In genomic region chr2:38281095-38281742, GRCh38 we compare ENCODE assay signal across 22 cellular contexts.
DNase-seq lines count a peak whose midpoint lies in the region; ATAC-seq, FAIRE-seq and TF ChIP-seq lines count a peak whose summit lies in the region.
"Had no signal": no experiment of that assay in that cellular context is flagged by ENCODE, and none has a peak within 500 bp of the region (broad histone marks: within the 10 kb centered on the region; RNA-seq: fewer than 3 reads in every experiment).

No MANE protein-coding gene starts in this region.

- H4K20me1 ChIP-seq in H1 (replicated peaks in 1 of 2; ENCODE audit: control insufficient read depth in 1 of 2, insufficient read depth in 2 of 2, low read length in 2 of 2) = no peaks in the 10 kb centered on the region
- H4K20me1 ChIP-seq: BLaER1 had no signal

- no peak overlapping the region for H2AFZ ChIP-seq in H1 (ENCODE audit: low read length)

- TF ChIP-seq EP300 in H1 (IDR thresholded peaks at IDR 0.05; ENCODE audit: borderline replicate concordance in 1 of 2, low read depth in 2 of 2, low read length in 2 of 2) = no peak
- TF ChIP-seq EP300 in suprapubic skin (IDR thresholded peaks at IDR 0.05) = no peak

- no peaks in the 10 kb centered on the region for H3K79me2 ChIP-seq in H1 (ENCODE audit: control insufficient read depth in 1 of 2, insufficient read depth in 2 of 2, low read length in 2 of 2)

- POLR2A ChIA-PET in H1 (lab: Charles Lee; ENCODE audit: partially characterized antibody) = no interaction called here

- H3K36me3 ChIP-seq in H1 (ENCODE audit: control insufficient read depth in 2 of 4, insufficient read depth in 4 of 4, low read length in 3 of 4) (no peaks in the 10 kb centered on the region), right lobe of liver (no peaks in the 10 kb centered on the region), suprapubic skin (no peaks in the 10 kb centered on the region)
- H3K36me3 ChIP-seq: BE2C, BLaER1 had no signal

- no peak overlapping the region for H4K8ac ChIP-seq in H1 (ENCODE audit: extremely low read depth, insufficient read depth, low read length)

- H3K4me3 ChIP-seq in H1 (ENCODE audit: extremely low read depth in 1 of 4, insufficient read depth in 2 of 4, low read depth in 3 of 4, low read length in 4 of 4) (no peak overlapping the region), right lobe of liver (no peak overlapping the region), suprapubic skin (no peak overlapping the region)
- H3K4me3 ChIP-seq: BLaER1 had no signal

- no peak overlapping the region for H3K56ac ChIP-seq in H1 (replicated peaks; ENCODE audit: insufficient read length, low read depth, low read length)

- H3K27me3 ChIP-seq in H1 (replicated peaks in 1 of 4; ENCODE audit: control insufficient read depth in 3 of 4, extremely low read depth in 1 of 4, insufficient read depth in 3 of 4, low read length in 3 of 4) (no peaks in the 10 kb centered on the region), right lobe of liver (no peaks in the 10 kb centered on the region), suprapubic skin (no peaks in the 10 kb centered on the region)
- H3K27me3 ChIP-seq: BE2C, BLaER1 had no signal

- peak; percentile 80 to 88 (median 84) for ATAC-seq in right lobe of liver
- ATAC-seq in GM21576 (IDR thresholded peaks at IDR 0.05; ENCODE audit: unreplicated experiment) = no peak
- ATAC-seq: CD8-positive, alpha-beta T cell had no signal

- no peak overlapping the region for H3K14ac ChIP-seq in H1 (ENCODE audit: insufficient read length)

- WGBS in H1 (ENCODE audit: extremely low coverage in 1 of 2, insufficient coverage in 1 of 2, insufficient read length in 1 of 2, insufficient replicate concordance in 2 of 2, low coverage in 1 of 2, low lambda C conversion rate in 2 of 2, missing lambda C conversion rate in 1 of 2), 2 experiments = 90% methylated on average over 6 of the region's 6 CpGs; no CpG with 5 or more reads in 1 of the 2 experiments
- WGBS in right lobe of liver (ENCODE audit: insufficient coverage, low coverage, low lambda C conversion rate, missing lambda C conversion rate) = 50% methylated on average over 6 of the region's 6 CpGs
- WGBS in suprapubic skin = 86% methylated on average over 6 of the region's 6 CpGs

- no peak overlapping the region for H3K27ac ChIP-seq in H1 (ENCODE audit: low read depth, low read length)
- peak overlapping the region in 2 of 3 donors; percentile 13 to 44 for H3K27ac ChIP-seq in right lobe of liver
- no peak overlapping the region for H3K27ac ChIP-seq in suprapubic skin
- H3K27ac ChIP-seq: BLaER1 had no signal

- TF ChIP-seq POLR2A in H1 (IDR thresholded peaks at IDR 0.05; ENCODE audit: control extremely low read depth in 1 of 2, low read depth in 2 of 2, low read length in 2 of 2) (no peak), right lobe of liver (IDR thresholded peaks at IDR 0.05) (no peak), suprapubic skin (IDR thresholded peaks at IDR 0.05) (no peak)

- no peak overlapping the region for H2BK5ac ChIP-seq in H1 (ENCODE audit: low read depth, low read length)

- H3K9me3 ChIP-seq in H1 (ENCODE audit: insufficient read depth in 2 of 2, low read depth in 1 of 2, low read length in 1 of 2) (0 out of 4 replicates have a peak, but pooled peaks cover 0 to 3% of the 10 kb centered on the region in 2 experiments), right lobe of liver (no peaks in the 10 kb centered on the region), suprapubic skin (no peaks in the 10 kb centered on the region)
- H3K9me3 ChIP-seq: BE2C, BLaER1 had no signal

- H3K79me1 ChIP-seq in H1 (ENCODE audit: low read depth, low read length) = no peaks in the 10 kb centered on the region

- H4K91ac ChIP-seq in H1 (replicated peaks; ENCODE audit: insufficient read length, low read length) = peak overlapping the region; percentile 68

- TF ChIP-seq CTCF in H1 (IDR thresholded peaks at IDR 0.05; ENCODE audit: control extremely low read depth in 1 of 3, insufficient read depth in 1 of 3, low read depth in 1 of 3, low read length in 3 of 3) (no peak), right lobe of liver (IDR thresholded peaks at IDR 0.05) (no peak), suprapubic skin (IDR thresholded peaks at IDR 0.05) (no peak)

- H2BK120ac ChIP-seq in H1 (replicated peaks; ENCODE audit: low read depth, low read length) = no peak overlapping the region

- no peak overlapping the region for H3K4me2 ChIP-seq in H1 (ENCODE audit: insufficient read depth in 1 of 2, low read depth in 2 of 2, low read length in 2 of 2)
- H3K4me2 ChIP-seq: BLaER1 had no signal

- peak; percentile 31 for FAIRE-seq in HTR-8/SVneo (lab: Jason Lieb, UNC)
- no peak for FAIRE-seq in H1 (lab: Jason Lieb, UNC)
- FAIRE-seq: A204.1, D721Med, G401.6, GM12891, GM19239 had no signal

- H3K23ac ChIP-seq in H1 (ENCODE audit: insufficient read length) = no peak overlapping the region

- H3K4me1 ChIP-seq in H1 (replicated peaks in 1 of 4; ENCODE audit: control insufficient read depth in 3 of 4, insufficient read depth in 4 of 4, low read length in 3 of 4) (peaks cover 2 to 16% (median 13%) of the 10 kb centered on the region in 4 experiments; a peak in 4 of 7 replicates), right lobe of liver (peaks cover 0 to 11% (median 2%) of the 10 kb centered on the region in 4 donors), suprapubic skin (no peaks in the 10 kb centered on the region)
- H3K4me1 ChIP-seq: BE2C had no signal

- CTCF ChIA-PET in H1 (lab: Charles Lee; ENCODE audit: partially characterized antibody) = no interaction called here

- no peak for TF ChIP-seq RAD21 in H1 (IDR thresholded peaks at IDR 0.05 in 1 of 2, conservative IDR thresholded peaks at IDR 0.05 in 1 of 2; ENCODE audit: low read depth in 2 of 2, low read length in 2 of 2)

- H3K23me2 ChIP-seq in H1 (ENCODE audit: low read depth, low read length) = no peaks in the 10 kb centered on the region

- peak overlapping the region; percentile 83; the same call in 1 of the 2 replicates for H2BK20ac ChIP-seq in H1 (ENCODE audit: low read length)

- H2BK12ac ChIP-seq in H1 (ENCODE audit: low read depth, low read length) = no peak overlapping the region

- H3K9ac ChIP-seq in H1 (replicated peaks in 1 of 4; ENCODE audit: extremely low read depth in 1 of 4, low read depth in 3 of 4, low read length in 3 of 4) = no peak overlapping the region
- H3K9ac ChIP-seq: BLaER1 had no signal

- intact Hi-C loops in right lobe of liver (cut with DNase I) = no loop called here

- no peak for DNase-seq in HTR-8/SVneo (ENCODE audit: insufficient read length, low spot score)
- no peak for DNase-seq in H1 (ENCODE audit: low read depth in 1 of 2, low spot score in 2 of 2)
- DNase-seq in right lobe of liver = no peak
- DNase-seq in suprapubic skin (ENCODE audit: low spot score in 2 of 2) = no peak
- no peak for DNase-seq in stimulated activated CD4-positive, alpha-beta T cell treated with anti-CD3 and anti-CD28 coated beads, Interleukin-4, amount 100 ng/mL, for 4 hours
- DNase-seq: 8988T; ACHN; BE2C; C1 segment of cervical spinal cord; Caco-2; Calu3; CD4-positive, alpha-beta T cell; CD8-positive, alpha-beta T cell; DMS79 treated with DMSO at 0.1 percent for 48 hours; GF-D8 had no signal

- H3K4ac ChIP-seq in H1 (replicated peaks; ENCODE audit: insufficient read length, low read depth, low read length) = no peak overlapping the region

- no peak overlapping the region for H2AK5ac ChIP-seq in H1 (ENCODE audit: low read depth, low read length)

- no peak overlapping the region for H2BK15ac ChIP-seq in H1 (ENCODE audit: low read length)

- H4K5ac ChIP-seq in H1 (ENCODE audit: insufficient read length, low read depth, low read length) = no peak overlapping the region

- no peak overlapping the region for H3K18ac ChIP-seq in H1 (ENCODE audit: extremely low read depth, low read length)

TF ChIP-seq in H1, 55 proteins besides CTCF, POLR2A, EP300 and RAD21:
- TF ChIP-seq ZNF274 (IDR thresholded peaks at IDR 0.05; ENCODE audit: borderline replicate concordance, extremely low read depth, low read length) = no peak
- TF ChIP-seq POLR2AphosphoS5 (IDR thresholded peaks at IDR 0.05; ENCODE audit: low read depth, low read length) = no peak
TF ChIP-seq in H1: peak in this region for 0.

Comparison
In these comparisons a context has a peak if more than half of its experiments do, and no peak if none do; other contexts are left out.
1. H3K27ac ChIP-seq: peak in right lobe of liver (2 of 3); none in H1 (single experiment) and suprapubic skin (single experiment).